1 cellular context compared by ENCODE assay signal in genomic region chr19:5719961-5720790, GRCh38.
TF ChIP-seq lines count a peak whose summit lies in the region.

TSS of gene CATSPERD (plus strand) at chr19:5720637. CDS start at chr19:5720738, 101 bp downstream.
A gene with protein sequence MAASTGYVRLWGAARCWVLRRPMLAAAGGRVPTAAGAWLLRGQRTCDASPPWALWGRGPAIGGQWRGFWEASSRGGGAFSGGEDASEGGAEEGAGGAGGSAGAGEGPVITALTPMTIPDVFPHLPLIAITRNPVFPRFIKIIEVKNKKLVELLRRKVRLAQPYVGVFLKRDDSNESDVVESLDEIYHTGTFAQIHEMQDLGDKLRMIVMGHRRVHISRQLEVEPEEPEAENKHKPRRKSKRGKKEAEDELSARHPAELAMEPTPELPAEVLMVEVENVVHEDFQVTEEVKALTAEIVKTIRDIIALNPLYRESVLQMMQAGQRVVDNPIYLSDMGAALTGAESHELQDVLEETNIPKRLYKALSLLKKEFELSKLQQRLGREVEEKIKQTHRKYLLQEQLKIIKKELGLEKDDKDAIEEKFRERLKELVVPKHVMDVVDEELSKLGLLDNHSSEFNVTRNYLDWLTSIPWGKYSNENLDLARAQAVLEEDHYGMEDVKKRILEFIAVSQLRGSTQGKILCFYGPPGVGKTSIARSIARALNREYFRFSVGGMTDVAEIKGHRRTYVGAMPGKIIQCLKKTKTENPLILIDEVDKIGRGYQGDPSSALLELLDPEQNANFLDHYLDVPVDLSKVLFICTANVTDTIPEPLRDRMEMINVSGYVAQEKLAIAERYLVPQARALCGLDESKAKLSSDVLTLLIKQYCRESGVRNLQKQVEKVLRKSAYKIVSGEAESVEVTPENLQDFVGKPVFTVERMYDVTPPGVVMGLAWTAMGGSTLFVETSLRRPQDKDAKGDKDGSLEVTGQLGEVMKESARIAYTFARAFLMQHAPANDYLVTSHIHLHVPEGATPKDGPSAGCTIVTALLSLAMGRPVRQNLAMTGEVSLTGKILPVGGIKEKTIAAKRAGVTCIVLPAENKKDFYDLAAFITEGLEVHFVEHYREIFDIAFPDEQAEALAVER (minus strand): TSS chr19:5720146. CDS start chr19:5720132, 14 bp downstream.

TF ChIP-seq in HepG2, 621 proteins besides CTCF, POLR2A, EP300 and RAD21 (continued from another document and continues in another):
- TF ChIP-seq ZNF788 (CRISPR knock-in tag; IDR thresholded peaks at IDR 0.05; ENCODE audit: borderline replicate concordance), result peak; percentile 82; the same call in 1 of the 2 replicates
- TF ChIP-seq PTBP1 (IDR thresholded peaks at IDR 0.05; ENCODE audit: low read depth, low read length, poor library complexity, severe bottlenecking), result no peak
- TF ChIP-seq, protein P1, sequence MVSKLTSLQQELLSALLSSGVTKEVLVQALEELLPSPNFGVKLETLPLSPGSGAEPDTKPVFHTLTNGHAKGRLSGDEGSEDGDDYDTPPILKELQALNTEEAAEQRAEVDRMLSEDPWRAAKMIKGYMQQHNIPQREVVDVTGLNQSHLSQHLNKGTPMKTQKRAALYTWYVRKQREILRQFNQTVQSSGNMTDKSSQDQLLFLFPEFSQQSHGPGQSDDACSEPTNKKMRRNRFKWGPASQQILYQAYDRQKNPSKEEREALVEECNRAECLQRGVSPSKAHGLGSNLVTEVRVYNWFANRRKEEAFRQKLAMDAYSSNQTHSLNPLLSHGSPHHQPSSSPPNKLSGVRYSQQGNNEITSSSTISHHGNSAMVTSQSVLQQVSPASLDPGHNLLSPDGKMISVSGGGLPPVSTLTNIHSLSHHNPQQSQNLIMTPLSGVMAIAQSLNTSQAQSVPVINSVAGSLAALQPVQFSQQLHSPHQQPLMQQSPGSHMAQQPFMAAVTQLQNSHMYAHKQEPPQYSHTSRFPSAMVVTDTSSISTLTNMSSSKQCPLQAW (CRISPR knock-in tag; IDR thresholded peaks at IDR 0.05), result peak; percentile 81; the same call in 1 of the 2 replicates
- TF ChIP-seq RELA (CRISPR knock-in tag; IDR thresholded peaks at IDR 0.05), result 0 out of 2 replicates have a peak, but pooled peaks have one; percentile 76
- no peak for TF ChIP-seq SKI (IDR thresholded peaks at IDR 0.05; ENCODE audit: partially characterized antibody)
- peak; percentile 88; the same call in 1 of the 2 replicates for TF ChIP-seq GABPA (IDR thresholded peaks at IDR 0.05; ENCODE audit: low read depth, low read length)
- TF ChIP-seq GABPA (CRISPR knock-in tag; IDR thresholded peaks at IDR 0.05; ENCODE audit: low read depth), result peak; percentile 96
- TF ChIP-seq, protein P2, sequence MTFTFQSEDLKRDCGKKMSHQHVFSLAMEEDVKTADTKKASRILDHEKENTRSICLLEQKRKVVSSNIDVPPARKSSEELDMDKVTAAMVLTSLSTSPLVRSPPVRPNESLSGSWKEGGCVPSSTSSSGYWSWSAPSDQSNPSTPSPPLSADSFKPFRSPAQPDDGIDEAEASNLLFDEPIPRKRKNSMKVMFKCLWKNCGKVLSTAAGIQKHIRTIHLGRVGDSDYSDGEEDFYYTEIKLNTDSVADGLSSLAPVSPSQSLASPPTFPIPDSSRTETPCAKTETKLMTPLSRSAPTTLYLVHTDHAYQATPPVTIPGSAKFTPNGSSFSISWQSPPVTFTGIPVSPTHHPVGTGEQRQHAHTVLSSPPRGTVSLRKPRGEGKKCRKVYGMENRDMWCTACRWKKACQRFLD (CRISPR knock-in tag; IDR thresholded peaks at IDR 0.05; ENCODE audit: borderline replicate concordance), result no peak
- TF ChIP-seq, protein P3, sequence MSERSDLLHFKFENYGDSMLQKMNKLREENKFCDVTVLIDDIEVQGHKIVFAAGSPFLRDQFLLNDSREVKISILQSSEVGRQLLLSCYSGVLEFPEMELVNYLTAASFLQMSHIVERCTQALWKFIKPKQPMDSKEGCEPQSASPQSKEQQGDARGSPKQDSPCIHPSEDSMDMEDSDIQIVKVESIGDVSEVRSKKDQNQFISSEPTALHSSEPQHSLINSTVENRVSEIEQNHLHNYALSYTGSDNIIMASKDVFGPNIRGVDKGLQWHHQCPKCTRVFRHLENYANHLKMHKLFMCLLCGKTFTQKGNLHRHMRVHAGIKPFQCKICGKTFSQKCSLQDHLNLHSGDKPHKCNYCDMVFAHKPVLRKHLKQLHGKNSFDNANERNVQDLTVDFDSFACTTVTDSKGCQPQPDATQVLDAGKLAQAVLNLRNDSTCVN (CRISPR knock-in tag; IDR thresholded peaks at IDR 0.05; ENCODE audit: borderline replicate concordance), result peak; percentile 58
- peak; percentile 94 for TF ChIP-seq MLX (CRISPR knock-in tag; IDR thresholded peaks at IDR 0.05)
- TF ChIP-seq CREBL2 (CRISPR knock-in tag; IDR thresholded peaks at IDR 0.05; ENCODE audit: borderline replicate concordance), result peak; percentile 86; the same call in 1 of the 2 replicates
- TF ChIP-seq SIN3A (IDR thresholded peaks at IDR 0.05; ENCODE audit: borderline replicate concordance, low read depth, low read length), result peak; percentile 79; the same call in 1 of the 2 replicates
- TF ChIP-seq, protein P4, sequence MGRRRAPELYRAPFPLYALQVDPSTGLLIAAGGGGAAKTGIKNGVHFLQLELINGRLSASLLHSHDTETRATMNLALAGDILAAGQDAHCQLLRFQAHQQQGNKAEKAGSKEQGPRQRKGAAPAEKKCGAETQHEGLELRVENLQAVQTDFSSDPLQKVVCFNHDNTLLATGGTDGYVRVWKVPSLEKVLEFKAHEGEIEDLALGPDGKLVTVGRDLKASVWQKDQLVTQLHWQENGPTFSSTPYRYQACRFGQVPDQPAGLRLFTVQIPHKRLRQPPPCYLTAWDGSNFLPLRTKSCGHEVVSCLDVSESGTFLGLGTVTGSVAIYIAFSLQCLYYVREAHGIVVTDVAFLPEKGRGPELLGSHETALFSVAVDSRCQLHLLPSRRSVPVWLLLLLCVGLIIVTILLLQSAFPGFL (CRISPR knock-in tag; IDR thresholded peaks at IDR 0.05), result no peak
- peak; percentile 98 for TF ChIP-seq HOXA3 (CRISPR knock-in tag; IDR thresholded peaks at IDR 0.05)
- 0 out of 2 replicates have a peak, but pooled peaks have one; percentile 50 for TF ChIP-seq HOXA7 (CRISPR knock-in tag; IDR thresholded peaks at IDR 0.05)
- TF ChIP-seq SOX13 (IDR thresholded peaks at IDR 0.05), result 0 out of 2 replicates have a peak, but pooled peaks have one; percentile 25
- TF ChIP-seq SOX13 (CRISPR knock-in tag; conservative IDR thresholded peaks at IDR 0.05 in 1 of 2, IDR thresholded peaks at IDR 0.05 in 1 of 2), result peak in 1 of 2 experiments; percentile 66; a peak in 2 of 4 replicates
- TF ChIP-seq ZMYM4 (CRISPR knock-in tag; IDR thresholded peaks at IDR 0.05), result peak; percentile 72
- TF ChIP-seq SCMH1 (CRISPR knock-in tag; IDR thresholded peaks at IDR 0.05; ENCODE audit: borderline replicate concordance), result no peak
- TF ChIP-seq ZNF432 (CRISPR knock-in tag; IDR thresholded peaks at IDR 0.05; ENCODE audit: borderline replicate concordance), result no peak
- TF ChIP-seq, protein P5, sequence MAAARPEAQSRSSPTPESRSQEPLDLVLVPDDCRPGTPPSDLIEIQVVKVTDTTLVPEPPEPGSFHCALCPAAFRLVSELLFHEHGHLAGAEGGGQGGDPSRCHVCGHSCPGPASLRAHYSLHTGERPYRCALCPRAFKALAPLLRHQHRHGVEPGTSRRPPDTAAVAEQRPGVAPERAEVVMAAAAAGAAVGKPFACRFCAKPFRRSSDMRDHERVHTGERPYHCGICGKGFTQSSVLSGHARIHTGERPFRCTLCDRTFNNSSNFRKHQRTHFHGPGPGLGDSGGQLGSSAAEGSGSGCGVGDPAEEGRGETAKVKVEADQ (CRISPR knock-in tag; IDR thresholded peaks at IDR 0.05; ENCODE audit: borderline replicate concordance), result peak; percentile 67
- peak; percentile 67; the same call in 1 of the 2 replicates for TF ChIP-seq TSC22D2 (CRISPR knock-in tag; IDR thresholded peaks at IDR 0.05; ENCODE audit: borderline replicate concordance)
- TF ChIP-seq ZNF747 (CRISPR knock-in tag; IDR thresholded peaks at IDR 0.05; ENCODE audit: borderline replicate concordance), result peak; percentile 89; the same call in 1 of the 2 replicates
- TF ChIP-seq, protein P6, sequence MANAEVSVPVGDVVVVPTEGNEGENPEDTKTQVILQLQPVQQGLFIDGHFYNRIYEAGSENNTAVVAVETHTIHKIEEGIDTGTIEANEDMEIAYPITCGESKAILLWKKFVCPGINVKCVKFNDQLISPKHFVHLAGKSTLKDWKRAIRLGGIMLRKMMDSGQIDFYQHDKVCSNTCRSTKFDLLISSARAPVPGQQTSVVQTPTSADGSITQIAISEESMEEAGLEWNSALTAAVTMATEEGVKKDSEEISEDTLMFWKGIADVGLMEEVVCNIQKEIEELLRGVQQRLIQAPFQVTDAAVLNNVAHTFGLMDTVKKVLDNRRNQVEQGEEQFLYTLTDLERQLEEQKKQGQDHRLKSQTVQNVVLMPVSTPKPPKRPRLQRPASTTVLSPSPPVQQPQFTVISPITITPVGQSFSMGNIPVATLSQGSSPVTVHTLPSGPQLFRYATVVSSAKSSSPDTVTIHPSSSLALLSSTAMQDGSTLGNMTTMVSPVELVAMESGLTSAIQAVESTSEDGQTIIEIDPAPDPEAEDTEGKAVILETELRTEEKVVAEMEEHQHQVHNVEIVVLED (CRISPR knock-in tag; IDR thresholded peaks at IDR 0.05; ENCODE audit: borderline replicate concordance), result peak; percentile 93
- no peak for TF ChIP-seq ZNF570 (CRISPR knock-in tag; IDR thresholded peaks at IDR 0.05; ENCODE audit: borderline replicate concordance)
- TF ChIP-seq, protein P7, sequence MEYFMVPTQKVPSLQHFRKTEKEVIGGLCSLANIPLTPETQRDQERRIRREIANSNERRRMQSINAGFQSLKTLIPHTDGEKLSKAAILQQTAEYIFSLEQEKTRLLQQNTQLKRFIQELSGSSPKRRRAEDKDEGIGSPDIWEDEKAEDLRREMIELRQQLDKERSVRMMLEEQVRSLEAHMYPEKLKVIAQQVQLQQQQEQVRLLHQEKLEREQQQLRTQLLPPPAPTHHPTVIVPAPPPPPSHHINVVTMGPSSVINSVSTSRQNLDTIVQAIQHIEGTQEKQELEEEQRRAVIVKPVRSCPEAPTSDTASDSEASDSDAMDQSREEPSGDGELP (IDR thresholded peaks at IDR 0.05; ENCODE audit: borderline replicate concordance, low read depth), result peak; percentile 56; the same call in 1 of the 2 replicates
- peak; percentile 18; the same call in 1 of the 2 replicates for TF ChIP-seq ZNF879 (CRISPR knock-in tag; IDR thresholded peaks at IDR 0.05)
- TF ChIP-seq ZNF713 (CRISPR knock-in tag; IDR thresholded peaks at IDR 0.05), result no peak; the same call in 1 of the 2 replicates
- peak; percentile 68; the same call in 1 of the 2 replicates for TF ChIP-seq THAP7 (CRISPR knock-in tag; IDR thresholded peaks at IDR 0.05)
- peak; percentile 98 for TF ChIP-seq REL (CRISPR knock-in tag; conservative IDR thresholded peaks at IDR 0.05)
- TF ChIP-seq ESRRA (CRISPR knock-in tag; IDR thresholded peaks at IDR 0.05; ENCODE audit: low read depth), result no peak
- peak; percentile 69; the same call in 1 of the 2 replicates for TF ChIP-seq RFXAP (CRISPR knock-in tag; IDR thresholded peaks at IDR 0.05; ENCODE audit: borderline replicate concordance)
- TF ChIP-seq, protein P8, sequence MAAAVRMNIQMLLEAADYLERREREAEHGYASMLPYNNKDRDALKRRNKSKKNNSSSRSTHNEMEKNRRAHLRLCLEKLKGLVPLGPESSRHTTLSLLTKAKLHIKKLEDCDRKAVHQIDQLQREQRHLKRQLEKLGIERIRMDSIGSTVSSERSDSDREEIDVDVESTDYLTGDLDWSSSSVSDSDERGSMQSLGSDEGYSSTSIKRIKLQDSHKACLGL (CRISPR knock-in tag; IDR thresholded peaks at IDR 0.05), result peak; percentile 94; the same call in 1 of the 2 replicates
- TF ChIP-seq ZZZ3 (CRISPR knock-in tag; IDR thresholded peaks at IDR 0.05; ENCODE audit: borderline replicate concordance), result no peak; the same call in 1 of the 2 replicates
- TF ChIP-seq SUZ12 (IDR thresholded peaks at IDR 0.05; ENCODE audit: low read depth, low read length), result no peak
- peak; percentile 85 for TF ChIP-seq BCL3 (CRISPR knock-in tag; IDR thresholded peaks at IDR 0.05)
- peak; percentile 34 for TF ChIP-seq SALL2 (CRISPR knock-in tag; IDR thresholded peaks at IDR 0.05)
- TF ChIP-seq ZNF451 (CRISPR knock-in tag; IDR thresholded peaks at IDR 0.05), result peak; percentile 98
- TF ChIP-seq, protein P9, sequence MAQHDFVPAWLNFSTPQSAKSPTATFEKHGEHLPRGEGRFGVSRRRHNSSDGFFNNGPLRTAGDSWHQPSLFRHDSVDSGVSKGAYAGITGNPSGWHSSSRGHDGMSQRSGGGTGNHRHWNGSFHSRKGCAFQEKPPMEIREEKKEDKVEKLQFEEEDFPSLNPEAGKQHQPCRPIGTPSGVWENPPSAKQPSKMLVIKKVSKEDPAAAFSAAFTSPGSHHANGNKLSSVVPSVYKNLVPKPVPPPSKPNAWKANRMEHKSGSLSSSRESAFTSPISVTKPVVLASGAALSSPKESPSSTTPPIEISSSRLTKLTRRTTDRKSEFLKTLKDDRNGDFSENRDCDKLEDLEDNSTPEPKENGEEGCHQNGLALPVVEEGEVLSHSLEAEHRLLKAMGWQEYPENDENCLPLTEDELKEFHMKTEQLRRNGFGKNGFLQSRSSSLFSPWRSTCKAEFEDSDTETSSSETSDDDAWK (CRISPR knock-in tag; IDR thresholded peaks at IDR 0.05), result no peak
- TF ChIP-seq, protein P10, sequence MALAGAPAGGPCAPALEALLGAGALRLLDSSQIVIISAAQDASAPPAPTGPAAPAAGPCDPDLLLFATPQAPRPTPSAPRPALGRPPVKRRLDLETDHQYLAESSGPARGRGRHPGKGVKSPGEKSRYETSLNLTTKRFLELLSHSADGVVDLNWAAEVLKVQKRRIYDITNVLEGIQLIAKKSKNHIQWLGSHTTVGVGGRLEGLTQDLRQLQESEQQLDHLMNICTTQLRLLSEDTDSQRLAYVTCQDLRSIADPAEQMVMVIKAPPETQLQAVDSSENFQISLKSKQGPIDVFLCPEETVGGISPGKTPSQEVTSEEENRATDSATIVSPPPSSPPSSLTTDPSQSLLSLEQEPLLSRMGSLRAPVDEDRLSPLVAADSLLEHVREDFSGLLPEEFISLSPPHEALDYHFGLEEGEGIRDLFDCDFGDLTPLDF (CRISPR knock-in tag; IDR thresholded peaks at IDR 0.05), result peak; percentile 70
- peak; percentile 75 for TF ChIP-seq ZNF232 (CRISPR knock-in tag; IDR thresholded peaks at IDR 0.05; ENCODE audit: borderline replicate concordance)
